ENCODE assay signal across 19 cellular contexts in the genomic region with DNA sequence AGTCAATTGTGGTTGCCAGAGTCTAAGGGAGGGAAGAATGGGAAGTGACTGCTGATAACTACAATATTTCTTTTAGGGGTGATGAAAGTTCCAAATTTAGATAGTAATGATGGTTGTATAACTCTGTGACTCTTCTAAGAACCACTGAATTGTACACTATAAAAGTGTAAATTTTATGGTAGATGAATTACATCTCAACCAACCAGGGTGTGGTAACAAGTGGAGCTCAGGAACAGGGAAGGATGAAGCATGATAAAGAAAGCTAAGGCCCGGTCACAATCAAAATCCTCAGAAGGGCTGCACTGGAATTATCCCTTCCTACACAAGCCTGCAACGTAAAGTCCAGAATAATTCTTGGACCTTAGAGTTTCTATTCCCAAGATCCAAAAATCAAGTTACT.
A peak's percentile ranks its signal among the peaks of the same experiment; 100 is the strongest.
DNase-seq lines count a peak whose midpoint lies in the region; ATAC-seq, FAIRE-seq and TF ChIP-seq lines count a peak whose summit lies in the region.
"Had no signal": no experiment of that assay in that cellular context is flagged by ENCODE, and none has a peak within 500 bp of the region (broad histone marks: within the 10 kb centered on the region; RNA-seq: fewer than 3 reads in every experiment).

No MANE protein-coding gene starts in this region.

- DNase-seq in mucosa of descending colon (peak in 1 of 3 donors; percentile 34), small intestine (peak; percentile 68), ACHN (no peak), anterior cingulate cortex (lab: John Stamatoyannopoulos, UW) (no peak), progenitor cell of endocrine pancreas (ENCODE audit: low spot score, unreplicated experiment) (no peak)
- DNase-seq: 8988T; CD4-positive, alpha-beta memory T cell; COR-L47; DMS153; DND-41; GM23248; H7; HCEC 1CT had no signal

- H3K4me3 ChIP-seq in mucosa of descending colon = no peak overlapping the region
- H3K4me3 ChIP-seq in small intestine (ENCODE audit: low read depth in 1 of 2, low read length in 2 of 2) = no peak overlapping the region
- H3K4me3 ChIP-seq: A549, GM23248 had no signal

- H3K4me1 ChIP-seq in mucosa of descending colon (ENCODE audit: low read depth) (peaks cover 16% of the 10 kb centered on the region), small intestine (ENCODE audit: control insufficient read depth in 2 of 2, insufficient read depth in 1 of 2, low read depth in 1 of 2, low read length in 1 of 2) (no peaks in the 10 kb centered on the region)
- H3K4me1 ChIP-seq: A549 had no signal

- no peaks in the 10 kb centered on the region for H3K9me3 ChIP-seq in mucosa of descending colon
- H3K9me3 ChIP-seq in small intestine (ENCODE audit: control insufficient read depth, low read depth) = no peaks in the 10 kb centered on the region
- H3K9me3 ChIP-seq: A549 had no signal

- H3K27me3 ChIP-seq in small intestine (ENCODE audit: control insufficient read depth in 2 of 2, insufficient read depth in 2 of 2, low read length in 2 of 2) = no peaks in the 10 kb centered on the region

- intact Hi-C loops in mucosa of descending colon (cut with DNase I, micrococcal nuclease) = no loop called here

- TF ChIP-seq CTCF in mucosa of descending colon (IDR thresholded peaks at IDR 0.05) (no peak), progenitor cell of endocrine pancreas (IDR thresholded peaks at IDR 0.05; ENCODE audit: unreplicated experiment) (no peak)

- FAIRE-seq in colon (lab: Jason Lieb, UNC) (peak; percentile 85), small intestine (lab: Jason Lieb, UNC) (no peak)
- FAIRE-seq: A549, G401.6, GM12892, GM19239, H1 had no signal

- no peaks in the 10 kb centered on the region for H3K36me3 ChIP-seq in mucosa of descending colon (ENCODE audit: low read depth)
- H3K36me3 ChIP-seq in small intestine (ENCODE audit: control insufficient read depth in 2 of 2, insufficient read depth in 2 of 2, low read length in 2 of 2) = no peaks in the 10 kb centered on the region

- H3K27me3 Mint-ChIP-seq in progenitor cell of endocrine pancreas = no peaks in the 10 kb centered on the region
- H3K27me3 Mint-ChIP-seq: CD4-positive, alpha-beta memory T cell had no signal

- ATAC-seq in mucosa of descending colon = peak; percentile 87
- ATAC-seq: A549 had no signal

- no peak overlapping the region for H3K27ac Mint-ChIP-seq in progenitor cell of endocrine pancreas
- H3K27ac Mint-ChIP-seq: CD4-positive, alpha-beta memory T cell had no signal

- no peaks in the 10 kb centered on the region for H3K9me3 Mint-ChIP-seq in progenitor cell of endocrine pancreas (ENCODE audit: low read depth)

- peak overlapping the region in 1 of 2 donors; percentile 46 for H3K27ac ChIP-seq in small intestine (ENCODE audit: low read depth in 1 of 2, low read length in 1 of 2)
- H3K27ac ChIP-seq: A549, GM23248 had no signal

- in situ Hi-C loops in ACHN (cut with HindIII; ENCODE audit: low pct_ligation_motif_present, low pct_unique_long_range_greater_than_20kb, low sequenced_read_pairs) = no loop called here

- 2 to 49% (median 29%) methylated on average over 2 of the region's 2 CpGs for WGBS in small intestine, 3 donors

- H3K4me3 Mint-ChIP-seq in progenitor cell of endocrine pancreas (ENCODE audit: low read depth) = no peak overlapping the region
- H3K4me3 Mint-ChIP-seq: CD4-positive, alpha-beta memory T cell had no signal

- peaks cover 2% of the 10 kb centered on the region for H3K4me1 Mint-ChIP-seq in progenitor cell of endocrine pancreas (ENCODE audit: low read depth)
- H3K4me1 Mint-ChIP-seq: CD4-positive, alpha-beta memory T cell had no signal

- no peaks in the 10 kb centered on the region for H3K36me3 Mint-ChIP-seq in progenitor cell of endocrine pancreas (ENCODE audit: insufficient read depth)
- H3K36me3 Mint-ChIP-seq: CD4-positive, alpha-beta memory T cell had no signal
